11 cellular contexts compared by ENCODE assay signal in genomic region chr14:93081875-93082570, GRCh38. TPM values are rescaled to one million over a fixed set of nuclear protein-coding genes. Genes with fewer than 3 reads are reported as not detected.
DNase-seq lines count a peak whose midpoint lies in the region; ATAC-seq and TF ChIP-seq lines count a peak whose summit lies in the region.
"Had no signal": no experiment of that assay in that cellular context is flagged by ENCODE, and none has a peak within 500 bp of the region (broad histone marks: within the 10 kb centered on the region; RNA-seq: fewer than 3 reads in every experiment).

No MANE protein-coding gene starts in this region.

- H3K27me3 ChIP-seq in esophagus muscularis mucosa = no peaks in the 10 kb centered on the region
- H3K27me3 ChIP-seq in transverse colon = no peaks in the 10 kb centered on the region
- H3K27me3 ChIP-seq: colonic mucosa had no signal

- H3K36me3 ChIP-seq in esophagus muscularis mucosa (no peaks in the 10 kb centered on the region), transverse colon (no peaks in the 10 kb centered on the region)
- H3K36me3 ChIP-seq: colonic mucosa had no signal

- no peak for TF ChIP-seq POLR2A in esophagus muscularis mucosa (IDR thresholded peaks at IDR 0.05; ENCODE audit: low read depth)
- no peak for TF ChIP-seq POLR2A in transverse colon (IDR thresholded peaks at IDR 0.05)

- 81% methylated on average over 14 of the region's 14 CpGs for WGBS in esophagus muscularis mucosa
- WGBS in transverse colon (ENCODE audit: low coverage in 1 of 2), 2 donors = 72 to 79% methylated on average over 3 to 14 of the region's 14 CpGs

- no peak overlapping the region for H3K4me3 Mint-ChIP-seq in activated CD4-positive, alpha-beta T cell treated with anti-CD3 and anti-CD28 coated beads for 36 hours
- peak overlapping the region; percentile 18 for H3K4me3 Mint-ChIP-seq in activated CD8-positive, alpha-beta T cell treated with anti-CD3 and anti-CD28 coated beads for 36 hours

- intact Hi-C loops in activated CD4-positive, alpha-beta T cell treated with anti-CD3 and anti-CD28 coated beads for 36 hours (cut with DNase I, micrococcal nuclease) = no loop called here
- intact Hi-C loops in activated CD8-positive, alpha-beta T cell treated with anti-CD3 and anti-CD28 coated beads for 36 hours (cut with micrococcal nuclease) = no loop called here
- intact Hi-C loops in esophagus muscularis mucosa (cut with DNase I) = no loop called here
- intact Hi-C loops in transverse colon (cut with DNase I; ENCODE audit: low total_unique reads) = no loop called here

- no peak for TF ChIP-seq CTCF in activated CD8-positive, alpha-beta T cell treated with anti-CD3 and anti-CD28 coated beads for 36 hours (IDR thresholded peaks at IDR 0.05)
- no peak for TF ChIP-seq CTCF in esophagus muscularis mucosa (IDR thresholded peaks at IDR 0.05)
- no peak for TF ChIP-seq CTCF in transverse colon (IDR thresholded peaks at IDR 0.05)

- H3K27ac Mint-ChIP-seq in activated CD4-positive, alpha-beta T cell treated with anti-CD3 and anti-CD28 coated beads for 36 hours = peak overlapping the region; percentile 56
- peak overlapping the region; percentile 70 for H3K27ac Mint-ChIP-seq in activated CD8-positive, alpha-beta T cell treated with anti-CD3 and anti-CD28 coated beads for 36 hours

- H3K4me1 Mint-ChIP-seq in activated CD4-positive, alpha-beta T cell treated with anti-CD3 and anti-CD28 coated beads for 36 hours = peaks cover 24% of the 10 kb centered on the region
- peaks cover 74% of the 10 kb centered on the region for H3K4me1 Mint-ChIP-seq in activated CD8-positive, alpha-beta T cell treated with anti-CD3 and anti-CD28 coated beads for 36 hours (ENCODE audit: low read depth)

- in situ Hi-C loops in transverse colon (cut with MboI; ENCODE audit: low pct_ligation_motif_present in 1 of 4, low pct_unique_long_range_greater_than_20kb in 1 of 4, low sequenced_read_pairs in 3 of 4) = no loop called here

- POLR2A ChIA-PET in activated CD4-positive, alpha-beta T cell treated with anti-CD3 and anti-CD28 coated beads for 36 hours (lab: Charles Lee) = no interaction called here
- POLR2A ChIA-PET in activated CD8-positive, alpha-beta T cell treated with anti-CD3 and anti-CD28 coated beads for 36 hours (lab: Charles Lee) = no interaction called here

- CTCF ChIA-PET in activated CD4-positive, alpha-beta T cell treated with anti-CD3 and anti-CD28 coated beads for 36 hours (lab: Charles Lee) = interaction anchor here (0.6 kb wide), 1 partner anchor 256 kb away, joined by 3 read pairs; no protein-coding TSS in a partner anchor
- CTCF ChIA-PET in activated CD8-positive, alpha-beta T cell treated with anti-CD3 and anti-CD28 coated beads for 36 hours (lab: Charles Lee) = interaction anchor here (0.9 to 10.1 kb wide), 4 partner anchors 15 to 130 kb away, joined by 3 to 45 read pairs (median 4); no protein-coding TSS in a partner anchor

- H3K27me3 Mint-ChIP-seq in activated CD4-positive, alpha-beta T cell treated with anti-CD3 and anti-CD28 coated beads for 36 hours = no peaks in the 10 kb centered on the region
- no peaks in the 10 kb centered on the region for H3K27me3 Mint-ChIP-seq in activated CD8-positive, alpha-beta T cell treated with anti-CD3 and anti-CD28 coated beads for 36 hours

- H3K36me3 Mint-ChIP-seq in activated CD4-positive, alpha-beta T cell treated with anti-CD3 and anti-CD28 coated beads for 36 hours (ENCODE audit: low read depth) = peaks cover 2% of the 10 kb centered on the region
- peaks cover 9% of the 10 kb centered on the region for H3K36me3 Mint-ChIP-seq in activated CD8-positive, alpha-beta T cell treated with anti-CD3 and anti-CD28 coated beads for 36 hours (ENCODE audit: low read depth)

- TF ChIP-seq EP300 in esophagus muscularis mucosa (IDR thresholded peaks at IDR 0.05) (no peak), transverse colon (IDR thresholded peaks at IDR 0.05; ENCODE audit: low read depth) (no peak)

- no peaks in the 10 kb centered on the region for H3K9me3 Mint-ChIP-seq in activated CD4-positive, alpha-beta T cell treated with anti-CD3 and anti-CD28 coated beads for 36 hours (ENCODE audit: low read depth)
- H3K9me3 Mint-ChIP-seq in activated CD8-positive, alpha-beta T cell treated with anti-CD3 and anti-CD28 coated beads for 36 hours = peaks cover 2% of the 10 kb centered on the region

- H3K27ac ChIP-seq in esophagus muscularis mucosa (replicated peaks in 1 of 4) (peak overlapping the region; percentile 12 to 66 (median 37)), transverse colon (peak overlapping the region in 1 of 4 donors; percentile 8)
- H3K27ac ChIP-seq: colonic mucosa, parathyroid adenoma had no signal

- peak; percentile 45 for DNase-seq in activated CD4-positive, alpha-beta T cell treated with anti-CD3 and anti-CD28 coated beads for 36 hours
- no peak for DNase-seq in activated CD4-positive, alpha-beta T cell treated with anti-CD3 and anti-CD28 coated beads for 1 hour
- peak; percentile 78 for DNase-seq in activated CD8-positive, alpha-beta T cell treated with anti-CD3 and anti-CD28 coated beads for 36 hours
- no peak for DNase-seq in esophagus muscularis mucosa (ENCODE audit: extremely low spot score)
- peak; percentile 64 to 68 for DNase-seq in stimulated activated CD8-positive, alpha-beta memory T cell treated with anti-CD3 and anti-CD28 coated beads, Interleukin-7, amount 100 ng/mL, for 4 hours (ENCODE audit: low read depth in 2 of 2)
- no peak for DNase-seq in transverse colon
- DNase-seq: colonic mucosa, NCI-H510A treated with DMSO at 0.1 percent for 48 hours had no signal

- peak; percentile 56 for ATAC-seq in activated CD4-positive, alpha-beta T cell treated with anti-CD3 and anti-CD28 coated beads for 36 hours
- ATAC-seq in activated CD8-positive, alpha-beta T cell treated with anti-CD3 and anti-CD28 coated beads for 36 hours = peak; percentile 70
- ATAC-seq in GM18520 (IDR thresholded peaks at IDR 0.05; ENCODE audit: unreplicated experiment) (no peak), GM21529 (IDR thresholded peaks at IDR 0.05; ENCODE audit: unreplicated experiment) (no peak)

- H3K9me3 ChIP-seq in esophagus muscularis mucosa (no peaks in the 10 kb centered on the region), transverse colon (no peaks in the 10 kb centered on the region)
- H3K9me3 ChIP-seq: colonic mucosa had no signal

- H3K4me1 ChIP-seq in esophagus muscularis mucosa (peaks cover 71 to 84% (median 82%) of the 10 kb centered on the region in 4 donors), transverse colon (peaks cover 4 to 30% (median 9%) of the 10 kb centered on the region in 4 donors)
- H3K4me1 ChIP-seq: parathyroid adenoma had no signal

- no peak overlapping the region for H3K4me3 ChIP-seq in esophagus muscularis mucosa
- H3K4me3 ChIP-seq in transverse colon = no peak overlapping the region
- H3K4me3 ChIP-seq: colonic mucosa had no signal

RNA-seq across cellular contexts. Expression of gene ITPK1, which starts 33.7 kb away (rescaled TPM):
- total RNA-seq in activated CD4-positive, alpha-beta T cell treated with anti-CD3 and anti-CD28 coated beads for 36 hours = 10 to 100 TPM; 31.0 to 35.5 TPM
- total RNA-seq in activated CD8-positive, alpha-beta T cell treated with anti-CD3 and anti-CD28 coated beads for 36 hours = 10 to 100 TPM; 78.5 to 83.5 TPM
- 100 to 1,000 TPM; 108 to 221 (median 138) TPM for total RNA-seq in esophagus muscularis mucosa
- 100 to 1,000 TPM in 3 of 4 donors, 10 to 100 TPM in 1; 64.8 to 235 (median 128) TPM for total RNA-seq in transverse colon

Comparison
In these comparisons a context has a peak if more than half of its experiments do, and no peak if none do; other contexts are left out.
1. DNase-seq: peak in activated CD4-positive, alpha-beta T cell treated with anti-CD3 and anti-CD28 coated beads for 36 hours (single experiment), activated CD8-positive, alpha-beta T cell treated with anti-CD3 and anti-CD28 coated beads for 36 hours (single experiment) and stimulated activated CD8-positive, alpha-beta memory T cell treated with anti-CD3 and anti-CD28 coated beads, Interleukin-7, amount 100 ng/mL, for 4 hours (2 of 2); none in activated CD4-positive, alpha-beta T cell treated with anti-CD3 and anti-CD28 coated beads for 1 hour (single experiment), esophagus muscularis mucosa (single experiment) and transverse colon (single experiment).
2. ATAC-seq: peak in activated CD4-positive, alpha-beta T cell treated with anti-CD3 and anti-CD28 coated beads for 36 hours (single experiment) and activated CD8-positive, alpha-beta T cell treated with anti-CD3 and anti-CD28 coated beads for 36 hours (single experiment); none in GM18520 (single experiment) and GM21529 (single experiment).